1 cellular context compared by ENCODE assay signal in genomic region chr11:33986597-33987501, GRCh38.
TF ChIP-seq lines count a peak whose summit lies in the region.
"Not testable (repeated sequence)": the region's sequence is repeated elsewhere in the genome, so short reads cannot be mapped to it uniquely, and the experiment has no call there.

No MANE protein-coding gene starts in this region.

TF ChIP-seq in K562, 482 proteins besides CTCF, POLR2A, EP300 and RAD21 (continued from another document):
- TF ChIP-seq MNT (conservative IDR thresholded peaks at IDR 0.05) (0 out of 4 replicates have a peak, but pooled peaks of 1 of the 2 experiments have one; percentile 30), FOXM1 (IDR thresholded peaks at IDR 0.05; ENCODE audit: low read depth) (peak; percentile 16; the same call in 1 of the 2 replicates), C11orf30 (IDR thresholded peaks at IDR 0.05; ENCODE audit: low read depth) (peak; percentile 88)
- TF ChIP-seq FOXM1 (CRISPR knock-in tag; IDR thresholded peaks at IDR 0.05; ENCODE audit: low read depth) = not testable (repeated sequence)
